Comparison of ENCODE assay signal across 1 cellular context in the genomic region with DNA sequence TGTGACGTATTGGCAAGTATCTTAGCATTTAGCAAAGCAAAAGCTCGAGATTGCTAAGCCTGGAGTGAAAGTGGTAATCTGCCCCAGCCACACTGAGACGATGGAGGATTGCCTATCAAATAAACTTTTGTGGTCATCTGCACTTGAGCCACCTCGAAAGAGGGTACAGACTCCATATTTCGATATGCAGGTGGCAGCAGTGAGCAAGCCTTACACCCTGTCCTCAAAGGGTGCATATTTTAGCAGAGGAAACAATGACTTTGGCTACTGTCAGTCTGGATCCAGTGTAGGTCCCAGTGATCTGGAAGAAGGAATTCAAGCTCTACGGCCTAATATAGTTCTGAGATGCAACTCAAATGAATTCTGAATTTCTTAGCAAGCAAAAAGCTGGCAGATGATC.
TF ChIP-seq lines count a peak whose summit lies in the region.

No MANE protein-coding gene starts in this region.

TF ChIP-seq in H1, 55 proteins besides CTCF, POLR2A, EP300 and RAD21 (continued from another document):
- no peak for TF ChIP-seq KDM1A (IDR thresholded peaks at IDR 0.05; ENCODE audit: borderline replicate concordance, low read length)
- no peak for TF ChIP-seq E2F6 (IDR thresholded peaks at IDR 0.05)
- no peak for TF ChIP-seq CBX8 (IDR thresholded peaks at IDR 0.05; ENCODE audit: borderline replicate concordance, low read depth, low read length)
